Comparison of ENCODE assay signal across 1 cellular context in genomic region chr10:52032681-52033629, GRCh38.
TF ChIP-seq lines count a peak whose summit lies in the region.

No MANE protein-coding gene starts in this region.

TF ChIP-seq in IMR-90, 13 proteins besides CTCF, POLR2A, EP300 and RAD21 (continued from another document):
- no peak for TF ChIP-seq USF2 (IDR thresholded peaks at IDR 0.05; ENCODE audit: low read depth, low read length)
- no peak for TF ChIP-seq FOS (IDR thresholded peaks at IDR 0.05; ENCODE audit: low read depth, low read length)
- no peak for TF ChIP-seq MXI1 (IDR thresholded peaks at IDR 0.05; ENCODE audit: borderline replicate concordance, low read depth, low read length)
- no peak for TF ChIP-seq SMC3 (IDR thresholded peaks at IDR 0.05; ENCODE audit: low read depth, low read length)
- no peak for TF ChIP-seq CHD1 (IDR thresholded peaks at IDR 0.05; ENCODE audit: low read depth, low read length)
